In the genomic region with DNA sequence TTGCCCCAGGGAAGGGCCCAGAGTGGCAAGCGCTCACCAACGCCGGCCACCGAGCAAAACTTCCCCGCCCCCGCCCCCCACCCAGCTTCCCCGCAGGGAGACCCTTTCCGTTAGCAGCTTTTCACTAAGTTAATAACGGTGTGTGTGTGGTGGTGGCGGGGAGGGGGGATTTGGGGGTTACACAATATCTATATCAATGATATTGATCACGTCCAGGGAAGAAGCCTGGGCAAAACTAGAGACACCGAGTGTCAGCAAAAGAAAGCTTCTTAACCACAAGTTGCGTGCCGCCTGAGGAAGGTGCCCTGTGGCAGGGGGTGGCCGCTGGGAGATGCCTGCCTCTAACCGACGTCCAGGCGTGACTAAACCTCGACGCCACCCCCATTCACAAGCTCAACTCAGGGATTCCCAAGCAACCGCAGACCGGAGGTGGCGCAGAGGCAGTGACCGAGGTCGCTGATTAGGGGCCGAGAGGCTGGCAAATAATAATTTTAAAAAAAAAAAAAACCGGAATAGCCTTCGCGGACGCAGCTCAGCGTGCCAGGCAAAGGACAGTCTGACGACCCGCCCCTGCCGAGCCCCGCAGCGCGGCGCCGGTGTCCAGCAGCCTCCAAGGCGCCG, we compare ENCODE assay signal across 8 cellular contexts.
DNase-seq lines count a peak whose midpoint lies in the region; ATAC-seq and TF ChIP-seq lines count a peak whose summit lies in the region.

No MANE protein-coding gene starts in this region.

- H4K20me1 ChIP-seq in smooth muscle cell (ENCODE audit: low read depth) = no peaks in the 10 kb centered on the region

- ATAC-seq in GM19395 (IDR thresholded peaks at IDR 0.05; ENCODE audit: unreplicated experiment) = peak; percentile 33
- ATAC-seq in HG03378 (IDR thresholded peaks at IDR 0.05; ENCODE audit: unreplicated experiment) = peak; percentile 23

- 1% methylated on average over 36 of the region's 41 CpGs for WGBS in smooth muscle cell (ENCODE audit: low lambda C conversion rate)

- H3K27ac ChIP-seq in smooth muscle cell (ENCODE audit: low read depth) = no peak overlapping the region

- no peaks in the 10 kb centered on the region for H3K79me2 ChIP-seq in smooth muscle cell (ENCODE audit: low read depth)

- H3K4me1 ChIP-seq in smooth muscle cell (ENCODE audit: low read depth) = peaks cover 13% of the 10 kb centered on the region

- no peaks in the 10 kb centered on the region for H3K9me3 ChIP-seq in smooth muscle cell (replicated peaks; ENCODE audit: low read depth)

- H3K36me3 ChIP-seq in smooth muscle cell (ENCODE audit: low read depth) = no peaks in the 10 kb centered on the region

- peak overlapping the region; percentile 9 for H2AFZ ChIP-seq in smooth muscle cell (ENCODE audit: low read depth)

- H3K4me2 ChIP-seq in smooth muscle cell = peak overlapping the region; percentile 84

- TF ChIP-seq CTCF in smooth muscle cell (IDR thresholded peaks at IDR 0.05; ENCODE audit: borderline replicate concordance, insufficient read depth, poor library complexity, severe bottlenecking) = no peak

- peak overlapping the region; percentile 56 for H3K4me3 ChIP-seq in smooth muscle cell

- DNase-seq in DMS53 (lab: John Stamatoyannopoulos, UW) = peak; percentile 95
- DNase-seq in SW 1271 (lab: John Stamatoyannopoulos, UW) = peak; percentile 85 to 93
- peak; percentile 42 for DNase-seq in germinal center (ENCODE audit: low spot score)
- no peak for DNase-seq in smooth muscle cell (lab: John Stamatoyannopoulos, UW; ENCODE audit: unreplicated experiment)
- DNase-seq in cerebellar cortex (ENCODE audit: low spot score) = no peak
- DNase-seq in retina = no peak

- no peak overlapping the region for H3K9ac ChIP-seq in smooth muscle cell (ENCODE audit: low read depth)

- no peaks in the 10 kb centered on the region for H3F3A ChIP-seq in smooth muscle cell (ENCODE audit: low read depth)

- peaks cover 90% of the 10 kb centered on the region for H3K27me3 ChIP-seq in smooth muscle cell (ENCODE audit: low read depth)

Comparison
In these comparisons a context has a peak if more than half of its experiments do, and no peak if none do; other contexts are left out.
1. DNase-seq: peak in DMS53 (single experiment), SW 1271 (2 of 2) and germinal center (single experiment); none in smooth muscle cell (single experiment), cerebellar cortex (single experiment) and retina (single experiment).